9 cellular contexts compared by ENCODE assay signal in genomic region chr4:4327652-4328121, GRCh38. TPM values are rescaled to one million over a fixed set of nuclear protein-coding genes. Genes with fewer than 3 reads are reported as not detected.
DNase-seq lines count a peak whose midpoint lies in the region; ATAC-seq, FAIRE-seq and TF ChIP-seq lines count a peak whose summit lies in the region.
"Had no signal": no experiment of that assay in that cellular context is flagged by ENCODE, and none has a peak within 500 bp of the region (broad histone marks: within the 10 kb centered on the region; RNA-seq: fewer than 3 reads in every experiment).

No MANE protein-coding gene starts in this region.

- no peaks in the 10 kb centered on the region for H3K9me3 ChIP-seq in RWPE2 (ENCODE audit: severe bottlenecking)
- no peaks in the 10 kb centered on the region for H3K9me3 ChIP-seq in pancreas
- H3K9me3 ChIP-seq in Karpas-422 (ENCODE audit: low read length) = no peaks in the 10 kb centered on the region

- H3K9ac ChIP-seq in Karpas-422 (ENCODE audit: low read length) = no peak overlapping the region

- no peaks in the 10 kb centered on the region for H3K27me3 ChIP-seq in RWPE2 (ENCODE audit: insufficient read depth, poor library complexity, severe bottlenecking)
- H3K27me3 ChIP-seq in pancreas = no peaks in the 10 kb centered on the region
- no peaks in the 10 kb centered on the region for H3K27me3 ChIP-seq in Karpas-422 (ENCODE audit: low read length)

- H2AFZ ChIP-seq in Karpas-422 (ENCODE audit: low read length) = no peak overlapping the region

- H3K36me3 ChIP-seq in RWPE2 (ENCODE audit: low read depth) (no peaks in the 10 kb centered on the region), pancreas (no peaks in the 10 kb centered on the region), Karpas-422 (ENCODE audit: insufficient read depth, low read length) (no peaks in the 10 kb centered on the region)

- no peaks in the 10 kb centered on the region for H3K79me2 ChIP-seq in Karpas-422 (ENCODE audit: low read length)

- H3K4me2 ChIP-seq in Karpas-422 (ENCODE audit: low read depth, low read length, poor library complexity, severe bottlenecking) = no peak overlapping the region

- no peaks in the 10 kb centered on the region for H3K4me1 ChIP-seq in RWPE2 (ENCODE audit: insufficient read depth, poor library complexity, severe bottlenecking)
- H3K4me1 ChIP-seq in pancreas = no peaks in the 10 kb centered on the region
- H3K4me1 ChIP-seq in Karpas-422 (ENCODE audit: low read length) = no peaks in the 10 kb centered on the region

- FAIRE-seq in pancreas (lab: Jason Lieb, UNC) = no peak

- no peak overlapping the region for H3K4me3 ChIP-seq in GM12865 (ENCODE audit: low read depth, low read length)
- no peak overlapping the region for H3K4me3 ChIP-seq in RWPE2 (ENCODE audit: severe bottlenecking)
- no peak overlapping the region for H3K4me3 ChIP-seq in pancreas
- no peak overlapping the region for H3K4me3 ChIP-seq in Karpas-422 (ENCODE audit: low read length)
- H3K4me3 ChIP-seq: SK-N-MC had no signal

- ATAC-seq in RWPE2 (ENCODE audit: low read depth) (no peak), Right ventricle myocardium superior (ENCODE audit: poor library complexity) (peak; percentile 78), pancreas (no peak)

- WGBS in pancreas, 2 donors = 39 to 45% methylated on average over 22 of the region's 22 CpGs

- no peaks in the 10 kb centered on the region for H3K9me2 ChIP-seq in Karpas-422 (replicated peaks; ENCODE audit: insufficient read depth, low read length)

- DNase-seq in GM12865 (ENCODE audit: low read depth) (no peak), RWPE2 (ENCODE audit: low spot score) (peak; percentile 28), Right ventricle myocardium superior (peak; percentile 64), posterior vena cava (ENCODE audit: low spot score) (peak; percentile 76), pancreas (no peak), OCI-M2 (lab: John Stamatoyannopoulos, UW; ENCODE audit: unreplicated experiment) (no peak), COLO829 (ENCODE audit: low spot score) (no peak), Karpas-422 (no peak)

- intact Hi-C loops in Right ventricle myocardium superior (cut with DNase I) (no loop called here), posterior vena cava (cut with DNase I) (no loop called here), pancreas (cut with DNase I) (no loop called here)

- H3K27ac ChIP-seq in RWPE2 (ENCODE audit: poor library complexity, severe bottlenecking) = no peak overlapping the region
- no peak overlapping the region for H3K27ac ChIP-seq in pancreas
- no peak overlapping the region for H3K27ac ChIP-seq in Karpas-422 (ENCODE audit: low read length)
- H3K27ac ChIP-seq: SK-N-MC had no signal

- no peaks in the 10 kb centered on the region for H4K20me1 ChIP-seq in Karpas-422 (ENCODE audit: insufficient read depth, low read depth, low read length)

- TF ChIP-seq CTCF in GM12865 (IDR thresholded peaks at IDR 0.05; ENCODE audit: insufficient read depth, low read depth, low read length, missing control alignments) (peak; percentile 20), RWPE2 (IDR thresholded peaks at IDR 0.05; ENCODE audit: poor library complexity, severe bottlenecking) (peak; percentile 15), pancreas (IDR thresholded peaks at IDR 0.05) (no peak)

RNA-seq across cellular contexts. Expression of gene ZBTB49, which starts 37.6 kb away (rescaled TPM):
- 4.1 TPM for total RNA-seq in Right ventricle myocardium superior
- 1 to 10 TPM; 4.8 to 8.7 TPM for total RNA-seq in posterior vena cava
- 1 to 10 TPM; 1.5 to 3.7 (median 3.4) TPM for total RNA-seq in pancreas
- polyA plus RNA-seq in pancreas = 1 to 10 TPM; 2.3 to 3.9 TPM
- 6.7 and 7.1 TPM in 2 replicates for total RNA-seq in Karpas-422 (2014; rRNA removed; shearing (Covaris generic); ENCODE audit: low replicate concordance)

RNA-seq across cellular contexts. Expression of gene LYAR, which starts 37.7 kb away (rescaled TPM):
- total RNA-seq in Right ventricle myocardium superior (8.6 TPM), posterior vena cava (10 to 100 TPM in 1 of 2 donors, 1 to 10 TPM in 1; 8.4 to 14.1 TPM), pancreas (1 to 10 TPM; 1.5 to 6.3 (median 3.9) TPM)
- 1 to 10 TPM; 5.2 to 6.6 TPM for polyA plus RNA-seq in pancreas
- 19.7 and 32.2 TPM in 2 replicates for total RNA-seq in Karpas-422 (2014; rRNA removed; shearing (Covaris generic); ENCODE audit: low replicate concordance)

RNA-seq across cellular contexts. Expression of gene NSG1, which starts 59.2 kb away (rescaled TPM):
- 6.8 TPM for total RNA-seq in Right ventricle myocardium superior
- total RNA-seq in posterior vena cava = under 1 TPM; 0.42 to 0.57 TPM
- total RNA-seq in pancreas = 1 to 10 TPM in 3 of 6 donors, under 1 TPM in 3; 0.28 to 2.9 (median 0.92) TPM
- 10 to 100 TPM in 1 of 2 donors, under 1 TPM in 1; 0.95 to 10.1 TPM for polyA plus RNA-seq in pancreas
- total RNA-seq in Karpas-422 (2014; rRNA removed; shearing (Covaris generic); ENCODE audit: low replicate concordance) = 0.75 TPM in 1 of 2 replicates, not detected in the other

Comparison
In these comparisons a context has a peak if more than half of its experiments do, and no peak if none do; other contexts are left out.
1. DNase-seq: peak in RWPE2 (single experiment), Right ventricle myocardium superior (single experiment) and posterior vena cava (single experiment); none in GM12865 (single experiment), pancreas (0 of 6), OCI-M2 (single experiment), COLO829 (single experiment) and Karpas-422 (single experiment).
2. CTCF ChIP-seq: peak in GM12865 (single experiment) and RWPE2 (single experiment); none in pancreas (0 of 4).